ENCODE assay signal across 8 cellular contexts in the genomic region with DNA sequence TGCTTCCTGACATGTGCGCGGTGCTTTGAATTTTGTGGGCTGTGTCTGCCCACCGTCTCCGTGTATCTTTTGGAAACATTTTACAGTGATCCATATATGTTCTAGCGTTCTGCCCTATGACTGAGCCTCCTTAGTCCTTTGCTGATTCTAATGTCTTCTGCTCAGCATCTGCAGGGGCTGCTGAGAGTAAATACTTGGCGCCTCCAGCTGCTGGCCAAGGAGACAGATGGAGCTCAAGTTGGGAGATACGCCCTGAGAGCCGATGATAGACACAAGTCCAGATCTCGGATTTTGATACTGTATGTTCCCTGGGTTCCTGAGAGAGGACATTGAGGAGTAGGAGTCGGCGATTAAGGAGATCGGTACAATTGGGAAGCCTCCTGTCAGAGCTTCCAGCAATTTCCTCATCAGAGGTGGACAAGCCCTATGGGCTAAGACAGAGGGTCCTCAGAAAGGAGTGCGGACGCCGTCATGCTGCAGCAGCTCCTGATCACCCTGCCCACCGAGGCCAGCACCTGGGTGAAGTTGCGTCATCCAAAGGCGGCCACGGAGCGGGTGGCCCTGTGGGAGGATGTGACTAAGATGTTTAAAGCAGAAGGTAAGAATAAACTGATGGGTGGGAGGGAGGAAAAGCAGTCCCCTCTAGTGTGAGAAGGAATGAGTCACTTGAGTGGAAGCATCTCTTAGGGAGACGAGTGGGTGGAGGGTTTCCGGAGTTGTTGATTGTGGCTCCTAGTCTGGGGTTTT. TPM values are rescaled to one million over a fixed set of nuclear protein-coding genes. Genes with fewer than 3 reads are reported as not detected.
DNase-seq lines count a peak whose midpoint lies in the region; ATAC-seq and TF ChIP-seq lines count a peak whose summit lies in the region.

No MANE protein-coding gene starts in this region.

- H3K4me3 ChIP-seq in GM12865 (ENCODE audit: low read depth, low read length), result peak overlapping the region; percentile 69
- peak overlapping the region; percentile 83 for H3K4me3 ChIP-seq in endodermal cell (ENCODE audit: low read length)
- H3K4me3 ChIP-seq in muscle layer of colon (ENCODE audit: low read depth in 1 of 2, low read length in 2 of 2), result peak overlapping the region; percentile 67 to 85

- H3K36me3 ChIP-seq in endodermal cell (ENCODE audit: control insufficient read depth, insufficient read depth, low read length), result peaks cover 22% of the 10 kb centered on the region
- H3K36me3 ChIP-seq in muscle layer of colon (ENCODE audit: insufficient read depth, low read length), result no peaks in the 10 kb centered on the region

- H3K27ac ChIP-seq in endodermal cell (ENCODE audit: low read depth, low read length) (peak overlapping the region; percentile 92), muscle layer of colon (ENCODE audit: low read depth, low read length) (peak overlapping the region; percentile 85)

- DNase-seq in GM12865 (ENCODE audit: low read depth) (peak; percentile 81), NCI-H2171 treated with DMSO at 0.1 percent for 48 hours (lab: John Stamatoyannopoulos, UW) (peak; percentile 71), endodermal cell (peak; percentile 73), NCI-H1048 (lab: John Stamatoyannopoulos, UW) (no peak)
- DNase-seq in activated CD8-positive, alpha-beta memory T cell treated with anti-CD3 and anti-CD28 coated beads, Interleukin-2, amount 10 ng/mL, durations not matched to agents 7 days and 5 days, result peak; percentile 89
- peak; percentile 88 for DNase-seq in stimulated activated CD8-positive, alpha-beta memory T cell treated with anti-CD3 and anti-CD28 coated beads, Interleukin-4, amount 100 ng/mL, for 48 hours

- H3K27me3 ChIP-seq in endodermal cell (ENCODE audit: control insufficient read depth, insufficient read depth, low read length, poor library complexity, severe bottlenecking) (no peaks in the 10 kb centered on the region), muscle layer of colon (ENCODE audit: control insufficient read depth in 1 of 2, insufficient read depth in 2 of 2, low read length in 2 of 2) (no peaks in the 10 kb centered on the region)

- H3K4me1 Mint-ChIP-seq in activated CD8-positive, alpha-beta memory T cell treated with anti-CD3 and anti-CD28 coated beads, Interleukin-2, amount 10 ng/mL, durations not matched to agents 7 days and 5 days, result peaks cover 24% of the 10 kb centered on the region
- peaks cover 14% of the 10 kb centered on the region for H3K4me1 Mint-ChIP-seq in endodermal cell

- TF ChIP-seq CTCF in GM12865 (IDR thresholded peaks at IDR 0.05; ENCODE audit: insufficient read depth, low read depth, low read length, missing control alignments) (no peak), endodermal cell (conservative IDR thresholded peaks at IDR 0.05) (no peak)

- H3K9me3 ChIP-seq in endodermal cell (ENCODE audit: control insufficient read depth, low read length) (peaks cover 46% of the 10 kb centered on the region), muscle layer of colon (ENCODE audit: low read length) (peaks cover 7% of the 10 kb centered on the region)

- ATAC-seq in HG02588 (IDR thresholded peaks at IDR 0.05; ENCODE audit: unreplicated experiment), result peak; percentile 34
- ATAC-seq in activated CD8-positive, alpha-beta memory T cell treated with anti-CD3 and anti-CD28 coated beads, Interleukin-2, amount 10 ng/mL, durations not matched to agents 7 days and 5 days, result peak; percentile 69

- H3K4me3 Mint-ChIP-seq in activated CD8-positive, alpha-beta memory T cell treated with anti-CD3 and anti-CD28 coated beads, Interleukin-2, amount 10 ng/mL, durations not matched to agents 7 days and 5 days, result peak overlapping the region; percentile 90
- peak overlapping the region; percentile 72 for H3K4me3 Mint-ChIP-seq in endodermal cell

- WGBS in endodermal cell (ENCODE audit: insufficient coverage in 1 of 2, insufficient read length in 1 of 2), 2 experiments, result 18 to 20% methylated on average over 13 to 22 of the region's 22 CpGs

- peaks cover 62% of the 10 kb centered on the region for H3K36me3 Mint-ChIP-seq in activated CD8-positive, alpha-beta memory T cell treated with anti-CD3 and anti-CD28 coated beads, Interleukin-2, amount 10 ng/mL, durations not matched to agents 7 days and 5 days
- H3K36me3 Mint-ChIP-seq in endodermal cell (ENCODE audit: low read depth), result peaks cover 42% of the 10 kb centered on the region

- H3K9me3 Mint-ChIP-seq in activated CD8-positive, alpha-beta memory T cell treated with anti-CD3 and anti-CD28 coated beads, Interleukin-2, amount 10 ng/mL, durations not matched to agents 7 days and 5 days (ENCODE audit: low read depth), result peaks cover 36% of the 10 kb centered on the region
- H3K9me3 Mint-ChIP-seq in endodermal cell, result peaks cover 45% of the 10 kb centered on the region

- H3K9ac ChIP-seq in endodermal cell (ENCODE audit: extremely low read depth, low read length, poor library complexity, severe bottlenecking), result peak overlapping the region; percentile 50
- peak overlapping the region; percentile 50 for H3K9ac ChIP-seq in muscle layer of colon (ENCODE audit: low read length)

- H3K4me1 ChIP-seq in endodermal cell (ENCODE audit: control insufficient read depth, insufficient read depth, low read length) (no peaks in the 10 kb centered on the region), muscle layer of colon (ENCODE audit: insufficient read depth, low read length) (peaks cover 6% of the 10 kb centered on the region)

- CTCF ChIA-PET in activated CD8-positive, alpha-beta memory T cell treated with anti-CD3 and anti-CD28 coated beads, Interleukin-2, amount 10 ng/mL, durations not matched to agents 7 days and 5 days (lab: Charles Lee), result interaction anchor here (0.6 to 2.0 kb wide), 9 partner anchors 11 to 307 kb away, joined by 3 to 7 read pairs (median 3); partner anchors contain the start of gene EXO5

- peak overlapping the region; percentile 87 for H3K27ac Mint-ChIP-seq in activated CD8-positive, alpha-beta memory T cell treated with anti-CD3 and anti-CD28 coated beads, Interleukin-2, amount 10 ng/mL, durations not matched to agents 7 days and 5 days
- peak overlapping the region; percentile 91 for H3K27ac Mint-ChIP-seq in endodermal cell

- no peaks in the 10 kb centered on the region for H3K27me3 Mint-ChIP-seq in activated CD8-positive, alpha-beta memory T cell treated with anti-CD3 and anti-CD28 coated beads, Interleukin-2, amount 10 ng/mL, durations not matched to agents 7 days and 5 days
- no peaks in the 10 kb centered on the region for H3K27me3 Mint-ChIP-seq in endodermal cell (ENCODE audit: insufficient read depth)

RNA-seq across cellular contexts. Expression of gene ZFP69B, which starts 0.4 kb away (rescaled TPM):
- total RNA-seq in activated CD8-positive, alpha-beta memory T cell treated with anti-CD3 and anti-CD28 coated beads, Interleukin-2, amount 10 ng/mL, durations not matched to agents 7 days and 5 days, result 1 to 10 TPM; 3.8 to 5.1 TPM
- 10 to 100 TPM in 1 of 2 donors, 1 to 10 TPM in 1; 7.7 to 10.3 TPM for total RNA-seq in endodermal cell
- 9.7 TPM for polyA plus RNA-seq in endodermal cell (2013, experiment 1 of 2)
- polyA plus RNA-seq in endodermal cell (2013, experiment 2 of 2), result 9.7 TPM

RNA-seq across cellular contexts. Expression of gene ZFP69, which starts 26.4 kb away (rescaled TPM):
- total RNA-seq in activated CD8-positive, alpha-beta memory T cell treated with anti-CD3 and anti-CD28 coated beads, Interleukin-2, amount 10 ng/mL, durations not matched to agents 7 days and 5 days, result 1 to 10 TPM; 1.4 TPM
- 1 to 10 TPM; 4.9 to 6.0 TPM for total RNA-seq in endodermal cell
- 5.8 TPM for polyA plus RNA-seq in endodermal cell (2013, experiment 1 of 2)
- polyA plus RNA-seq in endodermal cell (2013, experiment 2 of 2), result 6.2 TPM

RNA-seq across cellular contexts. Expression of gene EXO5, which starts 57.9 kb away (rescaled TPM):
- total RNA-seq in activated CD8-positive, alpha-beta memory T cell treated with anti-CD3 and anti-CD28 coated beads, Interleukin-2, amount 10 ng/mL, durations not matched to agents 7 days and 5 days, result 10 to 100 TPM; 15.4 to 15.9 TPM
- total RNA-seq in endodermal cell, result 10 to 100 TPM in 1 of 2 donors, 1 to 10 TPM in 1; 8.6 to 13.3 TPM
- 8.9 TPM for polyA plus RNA-seq in endodermal cell (2013, experiment 1 of 2)
- 9.9 TPM for polyA plus RNA-seq in endodermal cell (2013, experiment 2 of 2)
